Comparison of ENCODE assay signal across 18 cellular contexts in the genomic region with DNA sequence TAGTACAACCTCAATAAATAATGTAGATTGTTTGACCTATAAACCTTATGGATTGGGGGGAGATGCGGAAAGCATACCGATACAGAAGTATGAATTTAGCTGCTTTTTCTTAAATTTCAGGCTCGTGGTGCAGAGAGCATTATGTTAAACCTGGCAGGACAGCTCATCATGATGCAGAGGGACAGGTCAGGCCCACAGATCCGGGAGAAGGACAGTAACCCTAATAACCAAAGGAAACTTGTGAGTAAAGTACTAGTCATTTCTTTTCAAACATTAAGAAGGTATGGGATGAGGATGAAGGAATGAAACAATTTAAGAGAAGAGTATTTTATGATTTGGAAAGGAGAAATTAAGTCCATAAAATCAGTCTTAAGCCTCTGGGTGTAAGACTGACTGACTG.
A peak's percentile ranks its signal among the peaks of the same experiment; 100 is the strongest.
DNase-seq lines count a peak whose midpoint lies in the region; ATAC-seq and TF ChIP-seq lines count a peak whose summit lies in the region.
"Had no signal": no experiment of that assay in that cellular context is flagged by ENCODE, and none has a peak within 500 bp of the region (broad histone marks: within the 10 kb centered on the region; RNA-seq: fewer than 3 reads in every experiment).

No MANE protein-coding gene starts in this region.

- H3K4me1 ChIP-seq in hepatocyte (ENCODE audit: insufficient read depth) = no peaks in the 10 kb centered on the region
- H3K4me1 ChIP-seq: BE2C, Peyer's patch had no signal

- no peak overlapping the region for H2AFZ ChIP-seq in hepatocyte

- H3K9me3 ChIP-seq in hepatocyte (ENCODE audit: low read depth) = no peaks in the 10 kb centered on the region
- H3K9me3 ChIP-seq: BE2C, Peyer's patch had no signal

- ATAC-seq in HG02938 (IDR thresholded peaks at IDR 0.05; ENCODE audit: unreplicated experiment) = no peak
- ATAC-seq in GM21423 (IDR thresholded peaks at IDR 0.05; ENCODE audit: unreplicated experiment) = no peak
- ATAC-seq: HCT116 had no signal

- no peak for TF ChIP-seq CTCF in fibroblast of mammary gland (conservative IDR thresholded peaks at IDR 0.05; ENCODE audit: control insufficient read depth, insufficient read depth, low read depth, low read length)
- TF ChIP-seq CTCF in hepatocyte (IDR thresholded peaks at IDR 0.05; ENCODE audit: poor library complexity) = no peak

- H3K4me2 ChIP-seq in hepatocyte = no peak overlapping the region

- H3K36me3 ChIP-seq in hepatocyte (replicated peaks; ENCODE audit: insufficient read depth, low read depth) = peaks cover 7% of the 10 kb centered on the region

- no peaks in the 10 kb centered on the region for H3K27me3 ChIP-seq in hepatocyte
- H3K27me3 ChIP-seq: BE2C, Peyer's patch had no signal

- H3K4me3 ChIP-seq in fibroblast of mammary gland (ENCODE audit: control insufficient read depth, low read depth, low read length) = no peak overlapping the region
- H3K4me3 ChIP-seq in hepatocyte = no peak overlapping the region
- H3K4me3 ChIP-seq: Peyer's patch had no signal

- DNase-seq in EH (ENCODE audit: low read depth) (peak; percentile 3), HCEC 1CT (peak; percentile 69), RKO (ENCODE audit: low spot score) (peak; percentile 57), fibroblast of mammary gland (ENCODE audit: low read depth) (peak; percentile 37), DMS153 (lab: John Stamatoyannopoulos, UW) (no peak), hepatocyte (ENCODE audit: low spot score) (no peak)
- DNase-seq: BE2C; CD8-positive, alpha-beta memory T cell; KG1; NCI-H1417; NCI-H2029; NCI-H510A treated with DMSO at 0.1 percent for 48 hours; Peyer's patch; SHP77 had no signal

- no peaks in the 10 kb centered on the region for H4K20me1 ChIP-seq in hepatocyte (ENCODE audit: insufficient read depth, poor library complexity, severe bottlenecking)

- 98% methylated on average over 4 of the region's 4 CpGs for WGBS in hepatocyte (ENCODE audit: low lambda C conversion rate, missing lambda C conversion rate)

- no peak overlapping the region for H3K27ac ChIP-seq in hepatocyte
- H3K27ac ChIP-seq: HL-60, Peyer's patch had no signal

- no peaks in the 10 kb centered on the region for H3K9me2 ChIP-seq in hepatocyte (replicated peaks; ENCODE audit: insufficient read depth)

- H3K79me2 ChIP-seq in hepatocyte = no peaks in the 10 kb centered on the region

Comparison
In these comparisons a context has a peak if more than half of its experiments do, and no peak if none do; other contexts are left out.
1. DNase-seq: peak in EH (single experiment), HCEC 1CT (single experiment), RKO (single experiment) and fibroblast of mammary gland (single experiment); none in DMS153 (single experiment) and hepatocyte (single experiment).